In genomic region chr15:22714358-22715132, GRCh38 we compare ENCODE assay signal across 8 cellular contexts.
A peak's percentile ranks its signal among the peaks of the same experiment; 100 is the strongest.
DNase-seq lines count a peak whose midpoint lies in the region; ATAC-seq and TF ChIP-seq lines count a peak whose summit lies in the region.
"Not testable (repeated sequence)": the region's sequence is repeated elsewhere in the genome, so short reads cannot be mapped to it uniquely, and the experiment has no call there.

No MANE protein-coding gene starts in this region.

- not testable (repeated sequence) for TF ChIP-seq CTCF in BE2C (IDR thresholded peaks at IDR 0.05; ENCODE audit: low read depth, low read length); HEK293 (tag by site-specific recombination; IDR thresholded peaks at IDR 0.05); RWPE2 (IDR thresholded peaks at IDR 0.05; ENCODE audit: poor library complexity, severe bottlenecking); osteoblast (IDR thresholded peaks at IDR 0.05; ENCODE audit: extremely low read depth, low read depth, low read length)

- H3K4me3 Mint-ChIP-seq in activated naive CD8-positive, alpha-beta T cell treated with anti-CD3 and anti-CD28 coated beads, Interleukin-2, amount 10 ng/mL, durations not matched to agents 7 days and 5 days: peak overlapping the region; percentile 39
- H3K4me3 Mint-ChIP-seq in immature natural killer cell: peak overlapping the region; percentile 46 to 69 (median 66)
- peak overlapping the region; percentile 47 for H3K4me3 Mint-ChIP-seq in stimulated activated naive CD8-positive, alpha-beta T cell treated with anti-CD3 and anti-CD28 coated beads, Interleukin-15, Interleukin-2, amounts not matched to agents 100 ng/mL and 50 ng/mL, for 24 hours

- H3K9me3 ChIP-seq in BE2C; HEK293 (ENCODE audit: control insufficient read depth, insufficient read depth, low read depth, low read length); RWPE2 (ENCODE audit: severe bottlenecking); osteoblast (ENCODE audit: low read depth, low read length): not testable (repeated sequence)

- H2AFZ ChIP-seq in osteoblast (ENCODE audit: low read length): not testable (repeated sequence)

- peaks cover 45% of the 10 kb centered on the region for H3K27me3 Mint-ChIP-seq in activated naive CD8-positive, alpha-beta T cell treated with anti-CD3 and anti-CD28 coated beads, Interleukin-2, amount 10 ng/mL, durations not matched to agents 7 days and 5 days
- peaks cover 2 to 10% (median 8%) of the 10 kb centered on the region in 3 donors for H3K27me3 Mint-ChIP-seq in immature natural killer cell (ENCODE audit: low read depth in 3 of 3)
- H3K27me3 Mint-ChIP-seq in stimulated activated naive CD8-positive, alpha-beta T cell treated with anti-CD3 and anti-CD28 coated beads, Interleukin-15, Interleukin-2, amounts not matched to agents 100 ng/mL and 50 ng/mL, for 24 hours: peaks cover 37% of the 10 kb centered on the region

- not testable (repeated sequence) for H3K4me1 ChIP-seq in BE2C; HEK293 (ENCODE audit: control insufficient read depth, insufficient read depth, low read length); RWPE2 (ENCODE audit: insufficient read depth, poor library complexity, severe bottlenecking); osteoblast (ENCODE audit: insufficient read depth, low read length)

- not testable (repeated sequence) for H3K36me3 ChIP-seq in BE2C; HEK293 (ENCODE audit: control insufficient read depth in 2 of 2, insufficient read depth in 1 of 2, low read length in 2 of 2); RWPE2 (ENCODE audit: low read depth); osteoblast (ENCODE audit: insufficient read depth, low read length)

- H3K4me3 ChIP-seq in BE2C (ENCODE audit: low read depth, low read length) (peak overlapping the region; percentile 34; the same call in 1 of the 2 replicates), HEK293 (ENCODE audit: low read depth, low read length) (peak overlapping the region; percentile 43), osteoblast (ENCODE audit: insufficient read depth, low read length) (peak overlapping the region; percentile 22)
- H3K4me3 ChIP-seq in RWPE2 (ENCODE audit: severe bottlenecking): not testable (repeated sequence)

- H3K9me3 Mint-ChIP-seq in activated naive CD8-positive, alpha-beta T cell treated with anti-CD3 and anti-CD28 coated beads, Interleukin-2, amount 10 ng/mL, durations not matched to agents 7 days and 5 days; immature natural killer cell; stimulated activated naive CD8-positive, alpha-beta T cell treated with anti-CD3 and anti-CD28 coated beads, Interleukin-15, Interleukin-2, amounts not matched to agents 100 ng/mL and 50 ng/mL, for 24 hours: not testable (repeated sequence)

- POLR2A ChIA-PET in HEK293 (lab: Yijun Ruan, JAX); activated naive CD8-positive, alpha-beta T cell treated with anti-CD3 and anti-CD28 coated beads, Interleukin-2, amount 10 ng/mL, durations not matched to agents 7 days and 5 days (lab: Charles Lee): not testable (repeated sequence)

- H3K27ac ChIP-seq in HEK293 (ENCODE audit: extremely low read depth, low read depth, low read length): peak overlapping the region; percentile 64; the same call in 1 of the 2 replicates
- not testable (repeated sequence) for H3K27ac ChIP-seq in RWPE2 (ENCODE audit: poor library complexity, severe bottlenecking); osteoblast (ENCODE audit: low read depth, low read length)

- H3K79me2 ChIP-seq in osteoblast (ENCODE audit: insufficient read depth, low read length): not testable (repeated sequence)

- CTCF ChIA-PET in HEK293 (lab: Yijun Ruan, JAX): not testable (repeated sequence)

- not testable (repeated sequence) for H4K20me1 ChIP-seq in osteoblast (ENCODE audit: insufficient read depth, low read length)

- not testable (repeated sequence) for H3K4me2 ChIP-seq in osteoblast (ENCODE audit: insufficient read depth, low read length)

- H3K4me1 Mint-ChIP-seq in activated naive CD8-positive, alpha-beta T cell treated with anti-CD3 and anti-CD28 coated beads, Interleukin-2, amount 10 ng/mL, durations not matched to agents 7 days and 5 days; immature natural killer cell; stimulated activated naive CD8-positive, alpha-beta T cell treated with anti-CD3 and anti-CD28 coated beads, Interleukin-15, Interleukin-2, amounts not matched to agents 100 ng/mL and 50 ng/mL, for 24 hours (ENCODE audit: low read depth): not testable (repeated sequence)

- ATAC-seq in RWPE2 (ENCODE audit: low read depth): peak; percentile 78
- peak; percentile 50 for ATAC-seq in activated naive CD8-positive, alpha-beta T cell treated with anti-CD3 and anti-CD28 coated beads, Interleukin-2, amount 10 ng/mL, durations not matched to agents 7 days and 5 days (ENCODE audit: low read depth)
- peak; percentile 48 for ATAC-seq in esophagus mucosa

- H3K27me3 ChIP-seq in BE2C; osteoblast (ENCODE audit: insufficient read depth, low read length): not testable (repeated sequence)
- peaks cover 23% of the 10 kb centered on the region for H3K27me3 ChIP-seq in RWPE2 (ENCODE audit: insufficient read depth, poor library complexity, severe bottlenecking)

- not testable (repeated sequence) for H3K27ac Mint-ChIP-seq in activated naive CD8-positive, alpha-beta T cell treated with anti-CD3 and anti-CD28 coated beads, Interleukin-2, amount 10 ng/mL, durations not matched to agents 7 days and 5 days; immature natural killer cell; stimulated activated naive CD8-positive, alpha-beta T cell treated with anti-CD3 and anti-CD28 coated beads, Interleukin-15, Interleukin-2, amounts not matched to agents 100 ng/mL and 50 ng/mL, for 24 hours

- DNase-seq in BE2C: peak; percentile 45
- not testable (repeated sequence) for DNase-seq in RWPE2 (ENCODE audit: low spot score); immature natural killer cell
- peak; percentile 35 for DNase-seq in activated naive CD8-positive, alpha-beta T cell treated with anti-CD3 and anti-CD28 coated beads, Interleukin-2, amount 10 ng/mL, durations not matched to agents 7 days and 5 days
- DNase-seq in osteoblast (ENCODE audit: insufficient read length, low spot score, missing footprints): peak; percentile 22

- H3K36me3 Mint-ChIP-seq in activated naive CD8-positive, alpha-beta T cell treated with anti-CD3 and anti-CD28 coated beads, Interleukin-2, amount 10 ng/mL, durations not matched to agents 7 days and 5 days; immature natural killer cell; stimulated activated naive CD8-positive, alpha-beta T cell treated with anti-CD3 and anti-CD28 coated beads, Interleukin-15, Interleukin-2, amounts not matched to agents 100 ng/mL and 50 ng/mL, for 24 hours (ENCODE audit: low read depth): not testable (repeated sequence)

TF ChIP-seq in HEK293, 187 proteins besides CTCF, POLR2A, EP300 and RAD21:
- TF ChIP-seq ZBTB26 (tag by site-specific recombination; optimal IDR thresholded peaks at IDR 0.05): peak; percentile 45
